ENCODE assay signal across 8 cellular contexts in the genomic region with DNA sequence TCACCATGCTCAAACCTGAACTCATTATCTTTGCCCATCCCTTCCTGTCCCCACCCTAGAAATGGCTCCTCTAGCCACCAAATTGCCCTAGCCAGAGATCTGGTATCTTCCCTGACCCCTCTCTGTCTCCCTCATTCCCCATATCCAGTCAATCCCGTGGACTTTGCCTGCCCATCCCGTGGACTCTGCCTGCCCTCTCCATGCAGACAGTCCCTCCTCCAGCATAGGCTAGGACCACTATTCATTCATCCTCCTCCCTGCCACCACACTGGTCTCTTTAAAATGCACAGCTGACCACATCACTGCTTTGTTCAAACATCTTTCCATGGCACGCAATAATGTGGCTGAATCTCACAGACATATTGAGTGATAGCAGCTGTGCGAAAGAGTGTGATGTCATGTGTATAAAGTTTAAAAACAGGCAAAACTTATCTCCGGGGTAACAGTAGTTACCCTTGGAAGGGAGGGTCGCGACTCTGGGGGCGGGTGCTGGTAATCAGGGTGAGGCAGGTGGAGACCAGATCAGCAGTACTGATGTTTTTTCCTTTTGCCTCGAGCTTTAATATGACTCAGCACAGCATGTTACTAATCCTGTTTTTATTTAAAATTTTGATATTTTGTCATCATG. TPM values are rescaled to one million over a fixed set of nuclear protein-coding genes. Genes with fewer than 3 reads are reported as not detected.
A peak's percentile ranks its signal among the peaks of the same experiment; 100 is the strongest.
DNase-seq lines count a peak whose midpoint lies in the region; ATAC-seq and TF ChIP-seq lines count a peak whose summit lies in the region.

No MANE protein-coding gene starts in this region.

- no peak overlapping the region for H2BK15ac ChIP-seq in neuronal stem cell (ENCODE audit: low read length)

- no peak overlapping the region for H4K8ac ChIP-seq in neuronal stem cell (ENCODE audit: low read depth, low read length)

- H3K4me3 ChIP-seq in coronary artery (peak overlapping the region; percentile 6), neuronal stem cell (ENCODE audit: low read length in 2 of 2) (no peak overlapping the region), thyroid gland (replicated peaks in 1 of 3) (no peak overlapping the region)

- H3K79me1 ChIP-seq in neuronal stem cell (ENCODE audit: low read depth, low read length) = peaks cover 2% of the 10 kb centered on the region

- H3K4me1 ChIP-seq in neuronal stem cell (ENCODE audit: control insufficient read depth in 2 of 2, insufficient read depth in 1 of 2, low read depth in 1 of 2, low read length in 2 of 2) = peaks cover 36 to 42% of the 10 kb centered on the region in 2 donors
- H3K4me1 ChIP-seq in thyroid gland = peaks cover 2 to 7% of the 10 kb centered on the region in 2 donors

- intact Hi-C loops in thyroid gland (cut with DNase I) (loop anchor here (5.0 kb wide), 1 partner anchor 36 kb away; no protein-coding TSS in a partner anchor), left ventricle myocardium superior (cut with micrococcal nuclease) (no loop called here)

- no peak for TF ChIP-seq POLR2A in thyroid gland (IDR thresholded peaks at IDR 0.05)

- H2BK12ac ChIP-seq in neuronal stem cell (ENCODE audit: low read length) = no peak overlapping the region

- H3K27me3 ChIP-seq in neuronal stem cell (ENCODE audit: control insufficient read depth in 3 of 3, insufficient read depth in 3 of 3, low read depth in 1 of 3, low read length in 3 of 3) (no peaks in the 10 kb centered on the region), thyroid gland (no peaks in the 10 kb centered on the region)

- DNase-seq in EL = peak; percentile 78
- peak; percentile 51 for DNase-seq in NCI-H774 (lab: John Stamatoyannopoulos, UW)
- DNase-seq in coronary artery (ENCODE audit: low spot score) = no peak
- DNase-seq in neuronal stem cell (ENCODE audit: low spot score) = no peak
- DNase-seq in mucosa of gallbladder (ENCODE audit: low spot score) = no peak
- no peak for DNase-seq in thyroid gland
- DNase-seq in left ventricle myocardium superior = no peak
- DNase-seq in NCI-H2171 treated with DMSO at 0.1 percent for 48 hours (lab: John Stamatoyannopoulos, UW) = no peak

- peak overlapping the region; percentile 88 for H3K18ac ChIP-seq in neuronal stem cell (ENCODE audit: low read length)

- WGBS in neuronal stem cell (ENCODE audit: extremely low coverage in 2 of 2, insufficient read length in 2 of 2, insufficient replicate concordance in 1 of 2), 2 donors = no CpG with 5 or more reads among the region's 9 CpGs
- 49 to 58% methylated on average over 9 of the region's 9 CpGs for WGBS in thyroid gland, 2 donors

- H3K27ac ChIP-seq in coronary artery = no peak overlapping the region
- H3K27ac ChIP-seq in neuronal stem cell (replicated peaks; ENCODE audit: low read length) = peak overlapping the region; percentile 35
- no peak overlapping the region for H3K27ac ChIP-seq in thyroid gland

- no peak overlapping the region for H3K4me2 ChIP-seq in neuronal stem cell (ENCODE audit: insufficient read depth, low read length, poor library complexity, severe bottlenecking)

- no peak overlapping the region for H2BK5ac ChIP-seq in neuronal stem cell (ENCODE audit: low read length)

- H2BK120ac ChIP-seq in neuronal stem cell (ENCODE audit: low read depth, low read length) = no peak overlapping the region

- TF ChIP-seq CTCF in coronary artery (IDR thresholded peaks at IDR 0.05) = no peak
- TF ChIP-seq CTCF in thyroid gland (IDR thresholded peaks at IDR 0.05) = no peak

- H3K9me3 ChIP-seq in neuronal stem cell (replicated peaks in 1 of 2; ENCODE audit: control insufficient read depth in 2 of 2, insufficient read depth in 1 of 2, low read depth in 1 of 2, low read length in 2 of 2) (no peaks in the 10 kb centered on the region), thyroid gland (no peaks in the 10 kb centered on the region)

- H3K23ac ChIP-seq in neuronal stem cell (ENCODE audit: low read depth, low read length, poor library complexity) = no peak overlapping the region

- no peak overlapping the region for H4K91ac ChIP-seq in neuronal stem cell (ENCODE audit: low read depth, low read length, poor library complexity)

- no peak overlapping the region for H2AFZ ChIP-seq in neuronal stem cell (ENCODE audit: low read length)

- peak overlapping the region; percentile 8 for H2AK5ac ChIP-seq in neuronal stem cell (ENCODE audit: low read depth, low read length)

- no peak for ATAC-seq in left ventricle myocardium superior

- H3K4ac ChIP-seq in neuronal stem cell (ENCODE audit: low read length) = no peak overlapping the region

- H3K9ac ChIP-seq in neuronal stem cell (ENCODE audit: low read depth, low read length, poor library complexity) = no peak overlapping the region

- H3K36me3 ChIP-seq in neuronal stem cell (replicated peaks in 1 of 2; ENCODE audit: control insufficient read depth in 2 of 2, insufficient read depth in 2 of 2, low read length in 2 of 2) = no peaks in the 10 kb centered on the region
- no peaks in the 10 kb centered on the region for H3K36me3 ChIP-seq in thyroid gland

- no peak overlapping the region for H3K14ac ChIP-seq in neuronal stem cell (ENCODE audit: low read length)

RNA-seq across cellular contexts. Expression of gene SLC2A1, which starts 4.8 kb away (rescaled TPM):
- 350 TPM for polyA plus RNA-seq in neuronal stem cell (2013, experiment 1 of 2)
- polyA plus RNA-seq in neuronal stem cell (2013, experiment 2 of 2) = 351 TPM
- total RNA-seq in mucosa of gallbladder (142 TPM), thyroid gland (100 to 1,000 TPM in 2 of 4 donors, 10 to 100 TPM in 2; 15.0 to 208 (median 91.4) TPM), left ventricle myocardium superior (38.5 TPM)

Comparison
In these comparisons a context has a peak if more than half of its experiments do, and no peak if none do; other contexts are left out.
1. DNase-seq: peak in EL (single experiment) and NCI-H774 (single experiment); none in coronary artery (single experiment), neuronal stem cell (single experiment), mucosa of gallbladder (single experiment), thyroid gland (0 of 2), left ventricle myocardium superior (single experiment) and NCI-H2171 treated with DMSO at 0.1 percent for 48 hours (single experiment).